ENCODE assay signal across 34 cellular contexts in genomic region chr5:63341442-63341841, GRCh38.
"Had no signal": no experiment of that assay in that cellular context is flagged by ENCODE, and none has a peak within 500 bp of the region (broad histone marks: within the 10 kb centered on the region; RNA-seq: fewer than 3 reads in every experiment).

No MANE protein-coding gene starts in this region.

- H3K9me3 ChIP-seq: MG63 had no signal

- H3K4me3 ChIP-seq: MG63 had no signal

- DNase-seq: Karpas-422, Kasumi-1, MG63, MM.1S, MV-4-11, NCI-H1048, NCI-H1092, NCI-H1092 treated with DMSO at 0.1 percent for 48 hours, NCI-H1105, NCI-H1105 treated with DMSO at 0.1 percent for 48 hours, NCI-H1417, NCI-H1417 treated with DMSO at 0.1 percent for 48 hours, NCI-H1436, NCI-H1436 treated with DMSO at 0.1 percent for 48 hours, NCI-H146, NCI-H1694, NCI-H1694 treated with DMSO at 0.1 percent for 48 hours, NCI-H187, NCI-H187 treated with DMSO at 0.1 percent for 48 hours, NCI-H1930, NCI-H2029, NCI-H2029 treated with DMSO at 0.1 percent for 48 hours, NCI-H2081, NCI-H2081 treated with DMSO at 0.1 percent for 48 hours, NCI-H2107, NCI-H2171, NCI-H2171 treated with DMSO at 0.1 percent for 48 hours, NCI-H2227 treated with DMSO at 0.1 percent for 48 hours, NCI-H226, NCI-H345, NCI-H446, NCI-H446 treated with DMSO at 0.1 percent for 48 hours, NCI-H510A had no signal

- H3K27me3 ChIP-seq: MG63 had no signal

- H3K36me3 ChIP-seq: MG63 had no signal

- H3K4me2 ChIP-seq: KMS-11 had no signal

- H3K27ac ChIP-seq: KMS-11 had no signal

- H3K9ac ChIP-seq: KMS-11 had no signal
